18 cellular contexts compared by ENCODE assay signal in genomic region chr4:44660396-44660795, GRCh38. TPM values are rescaled to one million over a fixed set of nuclear protein-coding genes. Genes with fewer than 3 reads are reported as not detected.
A peak's percentile ranks its signal among the peaks of the same experiment; 100 is the strongest.
DNase-seq lines count a peak whose midpoint lies in the region; ATAC-seq and TF ChIP-seq lines count a peak whose summit lies in the region.
"Had no signal": no experiment of that assay in that cellular context is flagged by ENCODE, and none has a peak within 500 bp of the region (broad histone marks: within the 10 kb centered on the region; RNA-seq: fewer than 3 reads in every experiment).

No MANE protein-coding gene starts in this region.

- intact Hi-C loops in activated CD8-positive, alpha-beta T cell treated with anti-CD3 and anti-CD28 coated beads for 36 hours (cut with micrococcal nuclease) = no loop called here

- H3K36me3 Mint-ChIP-seq in activated CD8-positive, alpha-beta T cell treated with anti-CD3 and anti-CD28 coated beads for 36 hours (ENCODE audit: low read depth) = no peaks in the 10 kb centered on the region
- H3K36me3 Mint-ChIP-seq: CD14-positive monocyte; CD8-positive, alpha-beta T cell; IgD-negative memory B cell had no signal

- CTCF ChIA-PET in activated CD8-positive, alpha-beta T cell treated with anti-CD3 and anti-CD28 coated beads for 36 hours (lab: Charles Lee) = no interaction called here

- H3K27ac Mint-ChIP-seq in activated CD8-positive, alpha-beta T cell treated with anti-CD3 and anti-CD28 coated beads for 36 hours = no peak overlapping the region
- H3K27ac Mint-ChIP-seq: CD14-positive monocyte; CD8-positive, alpha-beta T cell; IgD-negative memory B cell had no signal

- H3K27me3 Mint-ChIP-seq in activated CD8-positive, alpha-beta T cell treated with anti-CD3 and anti-CD28 coated beads for 36 hours = peaks cover 3% of the 10 kb centered on the region

- H3K4me3 Mint-ChIP-seq in activated CD8-positive, alpha-beta T cell treated with anti-CD3 and anti-CD28 coated beads for 36 hours = no peak overlapping the region
- H3K4me3 Mint-ChIP-seq: CD14-positive monocyte; CD8-positive, alpha-beta T cell; IgD-negative memory B cell had no signal

- H3K9me3 Mint-ChIP-seq in activated CD8-positive, alpha-beta T cell treated with anti-CD3 and anti-CD28 coated beads for 36 hours = no peaks in the 10 kb centered on the region
- H3K9me3 Mint-ChIP-seq: CD8-positive, alpha-beta T cell; IgD-negative memory B cell had no signal

- peak; percentile 21 for DNase-seq in DMS53 (lab: John Stamatoyannopoulos, UW)
- no peak for DNase-seq in DMS53 treated with DMSO at 0.1 percent for 48 hours (lab: John Stamatoyannopoulos, UW; ENCODE audit: unreplicated experiment)
- peak; percentile 12 for DNase-seq in RKO (ENCODE audit: low spot score)
- DNase-seq in epithelial cell of esophagus (ENCODE audit: low read depth) = peak; percentile 48
- no peak for DNase-seq in activated CD8-positive, alpha-beta T cell treated with anti-CD3 and anti-CD28 coated beads for 36 hours
- DNase-seq: Caco-2; CD8-positive, alpha-beta T cell; DMS79; EL; KG1 had no signal

- POLR2A ChIA-PET in activated CD8-positive, alpha-beta T cell treated with anti-CD3 and anti-CD28 coated beads for 36 hours (lab: Charles Lee) = no interaction called here

- no peak overlapping the region for H3K4me3 ChIP-seq in epithelial cell of esophagus (ENCODE audit: low read length)

- no peak for ATAC-seq in GM18520 (IDR thresholded peaks at IDR 0.05; ENCODE audit: unreplicated experiment)
- ATAC-seq in GM21576 (IDR thresholded peaks at IDR 0.05; ENCODE audit: unreplicated experiment) = no peak
- no peak for ATAC-seq in HG03095 (IDR thresholded peaks at IDR 0.05; ENCODE audit: unreplicated experiment)
- ATAC-seq in activated CD8-positive, alpha-beta T cell treated with anti-CD3 and anti-CD28 coated beads for 36 hours = no peak
- ATAC-seq: CD8-positive, alpha-beta T cell had no signal

- H3K4me1 Mint-ChIP-seq in activated CD8-positive, alpha-beta T cell treated with anti-CD3 and anti-CD28 coated beads for 36 hours (ENCODE audit: low read depth) = no peaks in the 10 kb centered on the region
- H3K4me1 Mint-ChIP-seq: IgD-negative memory B cell had no signal

- no peak for TF ChIP-seq CTCF in epithelial cell of esophagus (IDR thresholded peaks at IDR 0.05; ENCODE audit: insufficient read depth, low read depth, low read length, missing control alignments)
- no peak for TF ChIP-seq CTCF in activated CD8-positive, alpha-beta T cell treated with anti-CD3 and anti-CD28 coated beads for 36 hours (IDR thresholded peaks at IDR 0.05)

RNA-seq across cellular contexts. Expression of gene YIPF7, which starts 9.0 kb away (rescaled TPM):
- total RNA-seq in activated CD8-positive, alpha-beta T cell treated with anti-CD3 and anti-CD28 coated beads for 36 hours = not detected
- total RNA-seq: A673; Caco-2; CD8-positive, alpha-beta T cell; H4; HT-29 had no signal

RNA-seq across cellular contexts. Expression of gene GUF1, which starts 17.8 kb away (rescaled TPM):
- total RNA-seq in activated CD8-positive, alpha-beta T cell treated with anti-CD3 and anti-CD28 coated beads for 36 hours = 10 to 100 TPM; 33.6 to 40.0 TPM

Comparison
In these comparisons a context has a peak if more than half of its experiments do, and no peak if none do; other contexts are left out.
1. DNase-seq: peak in DMS53 (single experiment), RKO (single experiment) and epithelial cell of esophagus (single experiment); none in DMS53 treated with DMSO at 0.1 percent for 48 hours (single experiment) and activated CD8-positive, alpha-beta T cell treated with anti-CD3 and anti-CD28 coated beads for 36 hours (single experiment).